In the genomic region with DNA sequence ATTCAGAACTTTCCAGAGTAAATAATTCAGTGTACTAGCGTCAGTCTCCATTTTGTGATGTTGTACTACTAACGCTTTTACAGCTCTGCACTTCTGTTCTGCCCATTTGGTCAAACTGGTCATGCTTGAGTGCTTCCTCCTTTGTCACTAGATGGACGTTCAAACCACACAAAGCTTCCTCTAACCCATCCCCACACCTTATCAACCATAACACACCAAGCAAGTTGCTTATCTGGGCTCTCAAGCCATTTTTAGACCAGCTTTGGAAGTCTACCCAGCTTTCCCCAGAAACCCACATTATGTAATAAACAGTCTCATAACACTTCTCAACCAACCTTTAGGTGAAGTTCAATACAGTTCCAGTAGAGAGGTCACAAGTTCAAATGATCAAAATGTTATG, we compare ENCODE assay signal across 1 cellular context.
TF ChIP-seq lines count a peak whose summit lies in the region.

No MANE protein-coding gene starts in this region.

TF ChIP-seq in K562, 482 proteins besides CTCF, POLR2A, EP300 and RAD21 (continued from another document and continues in another):
- TF ChIP-seq, protein P1, sequence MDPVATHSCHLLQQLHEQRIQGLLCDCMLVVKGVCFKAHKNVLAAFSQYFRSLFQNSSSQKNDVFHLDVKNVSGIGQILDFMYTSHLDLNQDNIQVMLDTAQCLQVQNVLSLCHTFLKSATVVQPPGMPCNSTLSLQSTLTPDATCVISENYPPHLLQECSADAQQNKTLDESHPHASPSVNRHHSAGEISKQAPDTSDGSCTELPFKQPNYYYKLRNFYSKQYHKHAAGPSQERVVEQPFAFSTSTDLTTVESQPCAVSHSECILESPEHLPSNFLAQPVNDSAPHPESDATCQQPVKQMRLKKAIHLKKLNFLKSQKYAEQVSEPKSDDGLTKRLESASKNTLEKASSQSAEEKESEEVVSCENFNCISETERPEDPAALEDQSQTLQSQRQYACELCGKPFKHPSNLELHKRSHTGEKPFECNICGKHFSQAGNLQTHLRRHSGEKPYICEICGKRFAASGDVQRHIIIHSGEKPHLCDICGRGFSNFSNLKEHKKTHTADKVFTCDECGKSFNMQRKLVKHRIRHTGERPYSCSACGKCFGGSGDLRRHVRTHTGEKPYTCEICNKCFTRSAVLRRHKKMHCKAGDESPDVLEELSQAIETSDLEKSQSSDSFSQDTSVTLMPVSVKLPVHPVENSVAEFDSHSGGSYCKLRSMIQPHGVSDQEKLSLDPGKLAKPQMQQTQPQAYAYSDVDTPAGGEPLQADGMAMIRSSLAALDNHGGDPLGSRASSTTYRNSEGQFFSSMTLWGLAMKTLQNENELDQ (CRISPR knock-in tag; IDR thresholded peaks at IDR 0.05; ENCODE audit: borderline replicate concordance) = no peak
- TF ChIP-seq ZNF41 (CRISPR knock-in tag; conservative IDR thresholded peaks at IDR 0.05) (no peak), ZNF589 (CRISPR knock-in tag; IDR thresholded peaks at IDR 0.05; ENCODE audit: low read depth) (peak; percentile 76), ZBED1 (IDR thresholded peaks at IDR 0.05) (no peak), HCFC1 (IDR thresholded peaks at IDR 0.05; ENCODE audit: low read depth, low read length) (no peak), FOS (IDR thresholded peaks at IDR 0.05; ENCODE audit: extremely low read depth, insufficient read length) (no peak), ZNF431 (CRISPR knock-in tag; IDR thresholded peaks at IDR 0.05) (no peak), CSDE1 (IDR thresholded peaks at IDR 0.05) (no peak), HOXB6 (CRISPR knock-in tag; IDR thresholded peaks at IDR 0.05; ENCODE audit: borderline replicate concordance) (no peak), NRF1 (conservative IDR thresholded peaks at IDR 0.05 in 1 of 2, IDR thresholded peaks at IDR 0.05 in 1 of 2) (peak in 1 of 2 experiments; percentile 41; a peak in 2 of 4 replicates), CHD1 (IDR thresholded peaks at IDR 0.05; ENCODE audit: low read length) (no peak), SMARCC2 (IDR thresholded peaks at IDR 0.05; ENCODE audit: low read depth) (peak; percentile 69; the same call in 1 of the 2 replicates), KLF13 (tag; IDR thresholded peaks at IDR 0.05; ENCODE audit: borderline replicate concordance, low read depth) (no peak), SMARCA4 (IDR thresholded peaks at IDR 0.05) (peak; percentile 97), NUFIP1 (IDR thresholded peaks at IDR 0.05; ENCODE audit: partially characterized antibody) (no peak), RBM25 (IDR thresholded peaks at IDR 0.05; ENCODE audit: low read depth, low read length, severe bottlenecking) (no peak), CBFA2T3 (IDR thresholded peaks at IDR 0.05) (peak; percentile 98), STAT5A (IDR thresholded peaks at IDR 0.05; ENCODE audit: borderline replicate concordance, low read length) (peak; percentile 90), ZNF274 (IDR thresholded peaks at IDR 0.05; ENCODE audit: borderline replicate concordance, low read depth, low read length) (no peak), PRPF4 (IDR thresholded peaks at IDR 0.05; ENCODE audit: insufficient read depth, low read depth, low read length, poor library complexity, severe bottlenecking) (no peak), U2AF1 (optimal IDR thresholded peaks at IDR 0.05; ENCODE audit: low read depth, low read length) (no peak), POLR2G (IDR thresholded peaks at IDR 0.05; ENCODE audit: low read depth, low read length) (no peak), MCM5 (IDR thresholded peaks at IDR 0.05; ENCODE audit: low read depth) (no peak), MECOM (CRISPR knock-in tag; IDR thresholded peaks at IDR 0.05) (peak; percentile 79; the same call in 1 of the 2 replicates), TRIM24 (IDR thresholded peaks at IDR 0.05) (peak; percentile 97 to 98), GABPB2 (CRISPR knock-in tag; conservative IDR thresholded peaks at IDR 0.05) (no peak), MCM3 (IDR thresholded peaks at IDR 0.05) (no peak), ILK (tag; IDR thresholded peaks at IDR 0.05; ENCODE audit: borderline replicate concordance, low read depth) (no peak), NR3C1 (CRISPR knock-in tag; IDR thresholded peaks at IDR 0.05) (no peak), ZNF785 (CRISPR knock-in tag; IDR thresholded peaks at IDR 0.05) (no peak), ZNF764 (CRISPR knock-in tag; IDR thresholded peaks at IDR 0.05; ENCODE audit: low read depth) (no peak), SIRT6 (IDR thresholded peaks at IDR 0.05; ENCODE audit: low read depth, low read length) (no peak), SMAD1 (IDR thresholded peaks at IDR 0.05; ENCODE audit: low read depth, low read length, partially characterized antibody) (peak; percentile 92)
- TF ChIP-seq, protein P2, sequence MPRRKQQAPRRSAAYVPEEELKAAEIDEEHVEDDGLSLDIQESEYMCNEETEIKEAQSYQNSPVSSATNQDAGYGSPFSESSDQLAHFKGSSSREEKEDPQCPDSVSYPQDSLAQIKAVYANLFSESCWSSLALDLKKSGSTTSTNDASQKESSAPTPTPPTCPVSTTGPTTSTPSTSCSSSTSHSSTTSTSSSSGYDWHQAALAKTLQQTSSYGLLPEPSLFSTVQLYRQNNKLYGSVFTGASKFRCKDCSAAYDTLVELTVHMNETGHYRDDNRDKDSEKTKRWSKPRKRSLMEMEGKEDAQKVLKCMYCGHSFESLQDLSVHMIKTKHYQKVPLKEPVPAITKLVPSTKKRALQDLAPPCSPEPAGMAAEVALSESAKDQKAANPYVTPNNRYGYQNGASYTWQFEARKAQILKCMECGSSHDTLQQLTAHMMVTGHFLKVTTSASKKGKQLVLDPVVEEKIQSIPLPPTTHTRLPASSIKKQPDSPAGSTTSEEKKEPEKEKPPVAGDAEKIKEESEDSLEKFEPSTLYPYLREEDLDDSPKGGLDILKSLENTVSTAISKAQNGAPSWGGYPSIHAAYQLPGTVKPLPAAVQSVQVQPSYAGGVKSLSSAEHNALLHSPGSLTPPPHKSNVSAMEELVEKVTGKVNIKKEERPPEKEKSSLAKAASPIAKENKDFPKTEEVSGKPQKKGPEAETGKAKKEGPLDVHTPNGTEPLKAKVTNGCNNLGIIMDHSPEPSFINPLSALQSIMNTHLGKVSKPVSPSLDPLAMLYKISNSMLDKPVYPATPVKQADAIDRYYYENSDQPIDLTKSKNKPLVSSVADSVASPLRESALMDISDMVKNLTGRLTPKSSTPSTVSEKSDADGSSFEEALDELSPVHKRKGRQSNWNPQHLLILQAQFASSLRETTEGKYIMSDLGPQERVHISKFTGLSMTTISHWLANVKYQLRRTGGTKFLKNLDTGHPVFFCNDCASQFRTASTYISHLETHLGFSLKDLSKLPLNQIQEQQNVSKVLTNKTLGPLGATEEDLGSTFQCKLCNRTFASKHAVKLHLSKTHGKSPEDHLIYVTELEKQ (CRISPR knock-in tag; IDR thresholded peaks at IDR 0.05) = no peak
- TF ChIP-seq, protein P3, sequence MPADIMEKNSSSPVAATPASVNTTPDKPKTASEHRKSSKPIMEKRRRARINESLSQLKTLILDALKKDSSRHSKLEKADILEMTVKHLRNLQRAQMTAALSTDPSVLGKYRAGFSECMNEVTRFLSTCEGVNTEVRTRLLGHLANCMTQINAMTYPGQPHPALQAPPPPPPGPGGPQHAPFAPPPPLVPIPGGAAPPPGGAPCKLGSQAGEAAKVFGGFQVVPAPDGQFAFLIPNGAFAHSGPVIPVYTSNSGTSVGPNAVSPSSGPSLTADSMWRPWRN (IDR thresholded peaks at IDR 0.05; ENCODE audit: low read depth) = peak; percentile 82
- TF ChIP-seq, protein P4, sequence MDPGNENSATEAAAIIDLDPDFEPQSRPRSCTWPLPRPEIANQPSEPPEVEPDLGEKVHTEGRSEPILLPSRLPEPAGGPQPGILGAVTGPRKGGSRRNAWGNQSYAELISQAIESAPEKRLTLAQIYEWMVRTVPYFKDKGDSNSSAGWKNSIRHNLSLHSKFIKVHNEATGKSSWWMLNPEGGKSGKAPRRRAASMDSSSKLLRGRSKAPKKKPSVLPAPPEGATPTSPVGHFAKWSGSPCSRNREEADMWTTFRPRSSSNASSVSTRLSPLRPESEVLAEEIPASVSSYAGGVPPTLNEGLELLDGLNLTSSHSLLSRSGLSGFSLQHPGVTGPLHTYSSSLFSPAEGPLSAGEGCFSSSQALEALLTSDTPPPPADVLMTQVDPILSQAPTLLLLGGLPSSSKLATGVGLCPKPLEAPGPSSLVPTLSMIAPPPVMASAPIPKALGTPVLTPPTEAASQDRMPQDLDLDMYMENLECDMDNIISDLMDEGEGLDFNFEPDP (CRISPR knock-in tag; IDR thresholded peaks at IDR 0.05) = no peak
- TF ChIP-seq, protein P5, sequence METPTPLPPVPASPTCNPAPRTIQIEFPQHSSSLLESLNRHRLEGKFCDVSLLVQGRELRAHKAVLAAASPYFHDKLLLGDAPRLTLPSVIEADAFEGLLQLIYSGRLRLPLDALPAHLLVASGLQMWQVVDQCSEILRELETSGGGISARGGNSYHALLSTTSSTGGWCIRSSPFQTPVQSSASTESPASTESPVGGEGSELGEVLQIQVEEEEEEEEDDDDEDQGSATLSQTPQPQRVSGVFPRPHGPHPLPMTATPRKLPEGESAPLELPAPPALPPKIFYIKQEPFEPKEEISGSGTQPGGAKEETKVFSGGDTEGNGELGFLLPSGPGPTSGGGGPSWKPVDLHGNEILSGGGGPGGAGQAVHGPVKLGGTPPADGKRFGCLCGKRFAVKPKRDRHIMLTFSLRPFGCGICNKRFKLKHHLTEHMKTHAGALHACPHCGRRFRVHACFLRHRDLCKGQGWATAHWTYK (CRISPR knock-in tag; IDR thresholded peaks at IDR 0.05) = no peak
- TF ChIP-seq, protein P6, sequence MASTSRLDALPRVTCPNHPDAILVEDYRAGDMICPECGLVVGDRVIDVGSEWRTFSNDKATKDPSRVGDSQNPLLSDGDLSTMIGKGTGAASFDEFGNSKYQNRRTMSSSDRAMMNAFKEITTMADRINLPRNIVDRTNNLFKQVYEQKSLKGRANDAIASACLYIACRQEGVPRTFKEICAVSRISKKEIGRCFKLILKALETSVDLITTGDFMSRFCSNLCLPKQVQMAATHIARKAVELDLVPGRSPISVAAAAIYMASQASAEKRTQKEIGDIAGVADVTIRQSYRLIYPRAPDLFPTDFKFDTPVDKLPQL (IDR thresholded peaks at IDR 0.05; ENCODE audit: extremely low read depth, insufficient read length) = no peak
- TF ChIP-seq, protein P7, sequence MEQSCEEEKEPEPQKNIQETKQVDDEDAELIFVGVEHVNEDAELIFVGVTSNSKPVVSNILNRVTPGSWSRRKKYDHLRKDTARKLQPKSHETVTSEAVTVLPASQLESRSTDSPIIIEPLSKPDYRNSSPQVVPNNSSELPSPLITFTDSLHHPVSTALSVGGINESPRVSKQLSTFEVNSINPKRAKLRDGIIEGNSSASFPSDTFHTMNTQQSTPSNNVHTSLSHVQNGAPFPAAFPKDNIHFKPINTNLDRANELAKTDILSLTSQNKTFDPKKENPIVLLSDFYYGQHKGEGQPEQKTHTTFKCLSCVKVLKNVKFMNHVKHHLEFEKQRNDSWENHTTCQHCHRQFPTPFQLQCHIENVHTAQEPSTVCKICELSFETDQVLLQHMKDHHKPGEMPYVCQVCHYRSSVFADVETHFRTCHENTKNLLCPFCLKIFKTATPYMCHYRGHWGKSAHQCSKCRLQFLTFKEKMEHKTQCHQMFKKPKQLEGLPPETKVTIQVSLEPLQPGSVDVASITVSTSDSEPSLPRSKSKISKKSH (CRISPR knock-in tag; IDR thresholded peaks at IDR 0.05) = no peak
- TF ChIP-seq, protein P8, sequence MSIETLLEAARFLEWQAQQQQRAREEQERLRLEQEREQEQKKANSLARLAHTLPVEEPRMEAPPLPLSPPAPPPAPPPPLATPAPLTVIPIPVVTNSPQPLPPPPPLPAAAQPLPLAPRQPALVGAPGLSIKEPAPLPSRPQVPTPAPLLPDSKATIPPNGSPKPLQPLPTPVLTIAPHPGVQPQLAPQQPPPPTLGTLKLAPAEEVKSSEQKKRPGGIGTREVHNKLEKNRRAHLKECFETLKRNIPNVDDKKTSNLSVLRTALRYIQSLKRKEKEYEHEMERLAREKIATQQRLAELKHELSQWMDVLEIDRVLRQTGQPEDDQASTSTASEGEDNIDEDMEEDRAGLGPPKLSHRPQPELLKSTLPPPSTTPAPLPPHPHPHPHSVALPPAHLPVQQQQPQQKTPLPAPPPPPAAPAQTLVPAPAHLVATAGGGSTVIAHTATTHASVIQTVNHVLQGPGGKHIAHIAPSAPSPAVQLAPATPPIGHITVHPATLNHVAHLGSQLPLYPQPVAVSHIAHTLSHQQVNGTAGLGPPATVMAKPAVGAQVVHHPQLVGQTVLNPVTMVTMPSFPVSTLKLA (conservative IDR thresholded peaks at IDR 0.05) = peak; percentile 49 to 58; a peak in 3 of 4 replicates
- TF ChIP-seq, protein P9, sequence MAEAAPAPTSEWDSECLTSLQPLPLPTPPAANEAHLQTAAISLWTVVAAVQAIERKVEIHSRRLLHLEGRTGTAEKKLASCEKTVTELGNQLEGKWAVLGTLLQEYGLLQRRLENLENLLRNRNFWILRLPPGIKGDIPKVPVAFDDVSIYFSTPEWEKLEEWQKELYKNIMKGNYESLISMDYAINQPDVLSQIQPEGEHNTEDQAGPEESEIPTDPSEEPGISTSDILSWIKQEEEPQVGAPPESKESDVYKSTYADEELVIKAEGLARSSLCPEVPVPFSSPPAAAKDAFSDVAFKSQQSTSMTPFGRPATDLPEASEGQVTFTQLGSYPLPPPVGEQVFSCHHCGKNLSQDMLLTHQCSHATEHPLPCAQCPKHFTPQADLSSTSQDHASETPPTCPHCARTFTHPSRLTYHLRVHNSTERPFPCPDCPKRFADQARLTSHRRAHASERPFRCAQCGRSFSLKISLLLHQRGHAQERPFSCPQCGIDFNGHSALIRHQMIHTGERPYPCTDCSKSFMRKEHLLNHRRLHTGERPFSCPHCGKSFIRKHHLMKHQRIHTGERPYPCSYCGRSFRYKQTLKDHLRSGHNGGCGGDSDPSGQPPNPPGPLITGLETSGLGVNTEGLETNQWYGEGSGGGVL (CRISPR knock-in tag; IDR thresholded peaks at IDR 0.05) = no peak
